In genomic region chr2:68909793-68910674, GRCh38 we compare ENCODE assay signal across 8 cellular contexts. TPM values are rescaled to one million over a fixed set of nuclear protein-coding genes. Genes with fewer than 3 reads are reported as not detected.
A peak's percentile ranks its signal among the peaks of the same experiment; 100 is the strongest.
DNase-seq lines count a peak whose midpoint lies in the region; ATAC-seq and TF ChIP-seq lines count a peak whose summit lies in the region.

No MANE protein-coding gene starts in this region.

- H3K27me3 ChIP-seq in mesenchymal stem cell (ENCODE audit: control insufficient read depth in 1 of 2, insufficient read depth in 1 of 2, low read length in 2 of 2) = no peaks in the 10 kb centered on the region

- WGBS in mesenchymal stem cell = no CpG with 5 or more reads among the region's 3 CpGs

- H3K4ac ChIP-seq in mesenchymal stem cell (ENCODE audit: low read depth in 1 of 2, low read length in 2 of 2) = no peak overlapping the region

- no peak overlapping the region for H3K23ac ChIP-seq in mesenchymal stem cell (ENCODE audit: low read length in 2 of 2)

- no peak overlapping the region for H3K14ac ChIP-seq in mesenchymal stem cell (ENCODE audit: low read length in 2 of 2)

- H3K9me3 ChIP-seq in mesenchymal stem cell (ENCODE audit: control insufficient read depth, low read length) = no peaks in the 10 kb centered on the region

- peak; percentile 88 for TF ChIP-seq CTCF in GM12873 (IDR thresholded peaks at IDR 0.05; ENCODE audit: insufficient read depth, low read depth, low read length, missing control alignments)

- no peak overlapping the region for H3K18ac ChIP-seq in mesenchymal stem cell (ENCODE audit: low read depth in 1 of 2, low read length in 2 of 2)

- no peaks in the 10 kb centered on the region for H3K36me3 ChIP-seq in mesenchymal stem cell (ENCODE audit: control insufficient read depth in 1 of 2, insufficient read depth in 2 of 2, low read depth in 1 of 2, low read length in 2 of 2)

- no peaks in the 10 kb centered on the region for H3K79me1 ChIP-seq in mesenchymal stem cell (replicated peaks; ENCODE audit: low read length, poor library complexity, severe bottlenecking)

- no peak overlapping the region for H3K27ac ChIP-seq in mesenchymal stem cell (ENCODE audit: low read length, poor library complexity, severe bottlenecking)

- no peak overlapping the region for H2BK12ac ChIP-seq in mesenchymal stem cell (ENCODE audit: low read length in 2 of 2)

- H4K91ac ChIP-seq in mesenchymal stem cell (ENCODE audit: low read length) = no peak overlapping the region

- no peak overlapping the region for H3K4me2 ChIP-seq in mesenchymal stem cell (ENCODE audit: low read length, poor library complexity, severe bottlenecking)

- no peak overlapping the region for H3K4me3 ChIP-seq in mesenchymal stem cell (ENCODE audit: insufficient read depth in 1 of 2, low read depth in 1 of 2, low read length in 2 of 2)

- H3K9ac ChIP-seq in mesenchymal stem cell (ENCODE audit: low read length) = no peak overlapping the region

- ATAC-seq in HG03378 (IDR thresholded peaks at IDR 0.05; ENCODE audit: unreplicated experiment) (peak; percentile 40), GM18520 (IDR thresholded peaks at IDR 0.05; ENCODE audit: unreplicated experiment) (no peak)

- no peak overlapping the region for H2BK15ac ChIP-seq in mesenchymal stem cell (ENCODE audit: low read depth, poor library complexity, severe bottlenecking)

- DNase-seq in NCI-H526 (lab: John Stamatoyannopoulos, UW) (peak; percentile 61 to 84), dermis microvascular lymphatic vessel endothelial cell (ENCODE audit: low read depth in 2 of 2) (peak; percentile 35 to 74), mesenchymal stem cell (peak; percentile 64)
- DNase-seq in activated CD4-positive, alpha-beta T cell treated with anti-CD3 and anti-CD28 coated beads, Interleukin-2, amount 50 U/mL, for 1 hour = peak; percentile 69
- peak; percentile 33 to 59 for DNase-seq in stimulated activated CD8-positive, alpha-beta memory T cell treated with anti-CD3 and anti-CD28 coated beads, Interleukin-7, amount 100 ng/mL, for 1 hour (ENCODE audit: low read depth in 2 of 2)

- no peak overlapping the region for H2BK120ac ChIP-seq in mesenchymal stem cell (ENCODE audit: low read depth, low read length)

- no peak overlapping the region for H4K8ac ChIP-seq in mesenchymal stem cell (ENCODE audit: low read length)

- H3K4me1 ChIP-seq in mesenchymal stem cell (ENCODE audit: control insufficient read depth, insufficient read depth, low read depth, low read length) = peaks cover 12% of the 10 kb centered on the region

- no peak overlapping the region for H2AK5ac ChIP-seq in mesenchymal stem cell (ENCODE audit: low read length, severe bottlenecking)

- no peak overlapping the region for H2BK5ac ChIP-seq in mesenchymal stem cell (ENCODE audit: low read depth, low read length, poor library complexity, severe bottlenecking)

- H2AFZ ChIP-seq in mesenchymal stem cell (ENCODE audit: low read depth, low read length) = no peak overlapping the region

RNA-seq across cellular contexts. Expression of gene BMP10, which starts 38.8 kb away (rescaled TPM):
- not detected in 2 replicates for total RNA-seq in dermis microvascular lymphatic vessel endothelial cell
- 3.1 TPM for polyA plus RNA-seq in mesenchymal stem cell (2013, experiment 1 of 2)
- 3.2 TPM for polyA plus RNA-seq in mesenchymal stem cell (2013, experiment 2 of 2)

RNA-seq across cellular contexts. Expression of gene GKN2, which starts 42.7 kb away (rescaled TPM):
- not detected in 2 replicates for total RNA-seq in dermis microvascular lymphatic vessel endothelial cell
- polyA plus RNA-seq in mesenchymal stem cell (2013, experiment 1 of 2) = not detected
- not detected for polyA plus RNA-seq in mesenchymal stem cell (2013, experiment 2 of 2)
